In genomic region chr14:76151398-76152332, GRCh38 we compare ENCODE assay signal across 8 cellular contexts. TPM values are rescaled to one million over a fixed set of nuclear protein-coding genes. Genes with fewer than 3 reads are reported as not detected.
DNase-seq lines count a peak whose midpoint lies in the region; ATAC-seq and TF ChIP-seq lines count a peak whose summit lies in the region.

Gene GPATCH2L, plus strand, starts transcription at chr14:76151922. Its CDS starts 2,442 bp downstream, at chr14:76154364.

- POLR2A ChIA-PET in GM10248 (lab: Yijun Ruan, JAX), result interaction anchor here (1.0 kb wide), 1 partner anchor 11 kb away, joined by 4 read pairs; no protein-coding TSS in a partner anchor

- H3K36me3 ChIP-seq in thoracic aorta, result peaks cover 7% of the 10 kb centered on the region

- peaks cover 8% of the 10 kb centered on the region in 2 donors for H3K9me3 Mint-ChIP-seq in activated naive CD4-positive, alpha-beta T cell treated with anti-CD3 and anti-CD28 coated beads, Interleukin-2, amount 50 U/mL, for 72 hours
- peaks cover 7% of the 10 kb centered on the region for H3K9me3 Mint-ChIP-seq in glutamatergic neuron (ENCODE audit: unreplicated experiment)
- H3K9me3 Mint-ChIP-seq in osteocyte (ENCODE audit: unreplicated experiment), result peaks cover 3% of the 10 kb centered on the region

- H3K27me3 ChIP-seq in thoracic aorta (replicated peaks; ENCODE audit: insufficient read depth), result no peaks in the 10 kb centered on the region

- DNase-seq in GM10248 (ENCODE audit: extremely low spot score) (peak; percentile 99), NCI-H1048 (lab: John Stamatoyannopoulos, UW) (peak; percentile 64), SKM-1 treated with dmso at 0.1 percent for 144 hours (lab: John Stamatoyannopoulos, UW; ENCODE audit: unreplicated experiment) (peak; percentile 47), glutamatergic neuron (peak; percentile 99), osteocyte (ENCODE audit: extremely low spot score, unreplicated experiment) (peak; percentile 97), thoracic aorta (ENCODE audit: low spot score) (peak; percentile 82)
- DNase-seq in activated naive CD4-positive, alpha-beta T cell treated with anti-CD3 and anti-CD28 coated beads, Interleukin-2, amount 50 U/mL, for 72 hours (ENCODE audit: low spot score in 2 of 2), result peak; percentile 95 to 97

- H3K4me3 ChIP-seq in thoracic aorta, result peak within 1 kb of the TSS; percentile 87

- peak; percentile 83 for ATAC-seq in HG02571 (IDR thresholded peaks at IDR 0.05; ENCODE audit: unreplicated experiment)
- ATAC-seq in activated naive CD4-positive, alpha-beta T cell treated with anti-CD3 and anti-CD28 coated beads, Interleukin-2, amount 50 U/mL, for 72 hours, result peak; percentile 90 to 96
- ATAC-seq in thoracic aorta (ENCODE audit: insufficient number of reproducible peaks, low FRiP score, low read depth), result peak; percentile 97

- CTCF ChIA-PET in GM10248 (lab: Yijun Ruan, JAX), result interaction anchor here (0.9 to 1.9 kb wide), 4 partner anchors 49 to 236 kb away, joined by 3 to 5 read pairs (median 4); no protein-coding TSS in a partner anchor

- TF ChIP-seq CTCF in GM10248 (IDR thresholded peaks at IDR 0.05; ENCODE audit: control extremely low read depth, extremely low read depth, low read depth, missing control alignments) (no peak), glutamatergic neuron (IDR thresholded peaks at IDR 0.05; ENCODE audit: partially characterized antibody, unreplicated experiment) (no peak), osteocyte (IDR thresholded peaks at IDR 0.05) (no peak), thoracic aorta (IDR thresholded peaks at IDR 0.05) (no peak)

- H3K27ac ChIP-seq in thoracic aorta, result peak within 1 kb of the TSS; percentile 73 to 84

- H3K27ac Mint-ChIP-seq in activated naive CD4-positive, alpha-beta T cell treated with anti-CD3 and anti-CD28 coated beads, Interleukin-2, amount 50 U/mL, for 72 hours, result peak within 1 kb of the TSS; percentile 98 to 99
- H3K27ac Mint-ChIP-seq in glutamatergic neuron (ENCODE audit: unreplicated experiment) (peak within 1 kb of the TSS; percentile 92), osteocyte (ENCODE audit: unreplicated experiment) (peak within 1 kb of the TSS; percentile 97)

- no peaks in the 10 kb centered on the region for H3K9me3 ChIP-seq in thoracic aorta

- H3K36me3 Mint-ChIP-seq in activated naive CD4-positive, alpha-beta T cell treated with anti-CD3 and anti-CD28 coated beads, Interleukin-2, amount 50 U/mL, for 72 hours, result peaks cover 33 to 41% of the 10 kb centered on the region in 2 donors
- H3K36me3 Mint-ChIP-seq in glutamatergic neuron (ENCODE audit: unreplicated experiment) (no peaks in the 10 kb centered on the region), osteocyte (ENCODE audit: unreplicated experiment) (peaks cover 20% of the 10 kb centered on the region)

- peaks cover 39 to 44% of the 10 kb centered on the region in 2 donors for H3K4me1 ChIP-seq in thoracic aorta (ENCODE audit: control insufficient read depth in 1 of 2, low read depth in 2 of 2)

- H3K4me1 Mint-ChIP-seq in glutamatergic neuron (ENCODE audit: low read depth, unreplicated experiment) (peaks cover 26% of the 10 kb centered on the region), osteocyte (ENCODE audit: unreplicated experiment) (peaks cover 48% of the 10 kb centered on the region)

- H3K27me3 Mint-ChIP-seq in glutamatergic neuron (ENCODE audit: unreplicated experiment) (peaks cover 3% of the 10 kb centered on the region), osteocyte (ENCODE audit: unreplicated experiment) (peaks cover 14% of the 10 kb centered on the region)

- peak within 1 kb of the TSS; percentile 98 for H3K4me3 Mint-ChIP-seq in glutamatergic neuron (ENCODE audit: unreplicated experiment)
- peak within 1 kb of the TSS; percentile 99 for H3K4me3 Mint-ChIP-seq in osteocyte (ENCODE audit: unreplicated experiment)

RNA-seq across cellular contexts. Expression of gene GPATCH2L, which starts in this region (rescaled TPM):
- 10 to 100 TPM; 58.3 to 75.9 TPM for total RNA-seq in activated naive CD4-positive, alpha-beta T cell treated with anti-CD3 and anti-CD28 coated beads, Interleukin-2, amount 50 U/mL, for 72 hours
- 115 TPM for total RNA-seq in glutamatergic neuron (ENCODE audit: unreplicated experiment)
- total RNA-seq in osteocyte, result 61.0 and 62.0 TPM in 2 replicates
- 100 to 1,000 TPM in 1 of 2 donors, 10 to 100 TPM in 1; 29.9 to 124 TPM for total RNA-seq in thoracic aorta

Comparison
In these comparisons a context has a peak if more than half of its experiments do, and no peak if none do; other contexts are left out.
1. Peak in every context shown above with its lines: DNase-seq, ATAC-seq, H3K4me3 ChIP-seq and H3K27ac ChIP-seq.
2. DNase-seq: peak in every context shown above with its lines; median percentile 99 in GM10248; 99 in glutamatergic neuron; 97 in osteocyte; 96 in activated naive CD4-positive, alpha-beta T cell treated with anti-CD3 and anti-CD28 coated beads, Interleukin-2, amount 50 U/mL, for 72 hours; 82 in thoracic aorta; 64 in NCI-H1048; 47 in SKM-1 treated with dmso at 0.1 percent for 144 hours.